6 cellular contexts compared by ENCODE assay signal in genomic region chr7:65613644-65614289, GRCh38.
DNase-seq lines count a peak whose midpoint lies in the region; ATAC-seq, FAIRE-seq and TF ChIP-seq lines count a peak whose summit lies in the region.
"Not testable (repeated sequence)": the region's sequence is repeated elsewhere in the genome, so short reads cannot be mapped to it uniquely, and the experiment has no call there.

No MANE protein-coding gene starts in this region.

- H3K9ac ChIP-seq in H1 (replicated peaks in 1 of 4; ENCODE audit: extremely low read depth in 1 of 4, low read depth in 3 of 4, low read length in 3 of 4); HepG2 (ENCODE audit: insufficient read depth, low read depth, low read length): not testable (repeated sequence)

- H3K14ac ChIP-seq in H1 (ENCODE audit: insufficient read length): not testable (repeated sequence)

- intact Hi-C loops in HepG2 (cut with micrococcal nuclease; ENCODE audit: unreplicated experiment): not testable (repeated sequence)

- H2BK15ac ChIP-seq in H1 (ENCODE audit: low read length): not testable (repeated sequence)

- not testable (repeated sequence) for H2BK20ac ChIP-seq in H1 (ENCODE audit: low read length)

- 62% methylated on average over 6 of the region's 6 CpGs; no CpG with 5 or more reads in 1 of the 2 experiments for whole genome bisulfite sequencing in H1 (ENCODE audit: extremely low coverage in 1 of 2, insufficient coverage in 1 of 2, insufficient read length in 1 of 2, insufficient replicate concordance in 2 of 2, low coverage in 1 of 2, low lambda C conversion rate in 2 of 2, missing lambda C conversion rate in 1 of 2), 2 experiments
- WGBS in HepG2 (ENCODE audit: low lambda C conversion rate): 9% methylated on average over 6 of the region's 6 CpGs

- not testable (repeated sequence) for H3K23ac ChIP-seq in H1 (ENCODE audit: insufficient read length)

- H3K79me2 ChIP-seq in H1 (ENCODE audit: control insufficient read depth in 1 of 2, insufficient read depth in 2 of 2, low read length in 2 of 2); HepG2 (ENCODE audit: insufficient read depth, low read length): not testable (repeated sequence)

- H3K9me3 Mint-ChIP-seq in glutamatergic neuron (ENCODE audit: unreplicated experiment): not testable (repeated sequence)

- H4K5ac ChIP-seq in H1 (ENCODE audit: insufficient read length, low read depth, low read length): not testable (repeated sequence)

- not testable (repeated sequence) for H3K9me3 ChIP-seq in H1 (ENCODE audit: insufficient read depth in 2 of 2, low read depth in 1 of 2, low read length in 1 of 2); HepG2 (ENCODE audit: low read length)

- not testable (repeated sequence) for H3K27ac ChIP-seq in H1 (ENCODE audit: low read depth, low read length); HepG2 (ENCODE audit: extremely low read length, insufficient read depth, low read length)

- not testable (repeated sequence) for H3K79me1 ChIP-seq in H1 (ENCODE audit: low read depth, low read length)

- not testable (repeated sequence) for H3K4me2 ChIP-seq in H1 (ENCODE audit: insufficient read depth in 1 of 2, low read depth in 2 of 2, low read length in 2 of 2); HepG2 (ENCODE audit: low read depth, low read length)

- H3K27me3 ChIP-seq in H1 (replicated peaks in 1 of 4; ENCODE audit: control insufficient read depth in 3 of 4, extremely low read depth in 1 of 4, insufficient read depth in 3 of 4, low read length in 3 of 4); HepG2 (ENCODE audit: control insufficient read depth in 1 of 2, insufficient read depth in 2 of 2, low read length in 2 of 2): not testable (repeated sequence)

- not testable (repeated sequence) for TF ChIP-seq CTCF in D721Med (IDR thresholded peaks at IDR 0.05; ENCODE audit: insufficient read depth, missing control alignments); H1 (IDR thresholded peaks at IDR 0.05; ENCODE audit: control extremely low read depth in 1 of 3, insufficient read depth in 1 of 3, low read depth in 1 of 3, low read length in 3 of 3); glutamatergic neuron (IDR thresholded peaks at IDR 0.05; ENCODE audit: partially characterized antibody, unreplicated experiment); HepG2 (CRISPR knock-in tag; IDR thresholded peaks at IDR 0.05)

- not testable (repeated sequence) for H3K56ac ChIP-seq in H1 (replicated peaks; ENCODE audit: insufficient read length, low read depth, low read length)

- H3K4me1 ChIP-seq in H1 (replicated peaks in 1 of 4; ENCODE audit: control insufficient read depth in 3 of 4, insufficient read depth in 4 of 4, low read length in 3 of 4); HepG2 (ENCODE audit: insufficient read depth, low read length): not testable (repeated sequence)

- peak overlapping the region; percentile 7 for H3K4me3 Mint-ChIP-seq in glutamatergic neuron (ENCODE audit: unreplicated experiment)

- not testable (repeated sequence) for H4K20me1 ChIP-seq in H1 (replicated peaks in 1 of 2; ENCODE audit: control insufficient read depth in 1 of 2, insufficient read depth in 2 of 2, low read length in 2 of 2); HepG2 (ENCODE audit: insufficient read depth, low read length)

- not testable (repeated sequence) for H3K4me1 Mint-ChIP-seq in glutamatergic neuron (ENCODE audit: low read depth, unreplicated experiment)

- H3K36me3 Mint-ChIP-seq in glutamatergic neuron (ENCODE audit: unreplicated experiment): not testable (repeated sequence)

- not testable (repeated sequence) for H2BK5ac ChIP-seq in H1 (ENCODE audit: low read depth, low read length)

- not testable (repeated sequence) for H2AFZ ChIP-seq in H1 (ENCODE audit: low read length); HepG2 (ENCODE audit: low read length)

- FAIRE-seq in D721Med (lab: Jason Lieb, UNC) (peak; percentile 83), H1 (lab: Jason Lieb, UNC) (peak; percentile 99), HepG2 (lab: Jason Lieb, UNC) (peak; percentile 32)

- H2BK12ac ChIP-seq in H1 (ENCODE audit: low read depth, low read length): not testable (repeated sequence)

- not testable (repeated sequence) for H4K8ac ChIP-seq in H1 (ENCODE audit: extremely low read depth, insufficient read depth, low read length)

- TF ChIP-seq EP300 in H1 (IDR thresholded peaks at IDR 0.05; ENCODE audit: borderline replicate concordance in 1 of 2, low read depth in 2 of 2, low read length in 2 of 2); HepG2 (IDR thresholded peaks at IDR 0.05; ENCODE audit: low read depth in 2 of 2, low read length in 2 of 2); HepG2 (CRISPR knock-in tag; IDR thresholded peaks at IDR 0.05; ENCODE audit: borderline replicate concordance): not testable (repeated sequence)

- H3K27ac Mint-ChIP-seq in glutamatergic neuron (ENCODE audit: unreplicated experiment): not testable (repeated sequence)

- POLR2A ChIA-PET in H1 (lab: Charles Lee; ENCODE audit: partially characterized antibody); HepG2 (lab: Yijun Ruan, JAX): not testable (repeated sequence)

- not testable (repeated sequence) for TF ChIP-seq RAD21 in H1 (IDR thresholded peaks at IDR 0.05 in 1 of 2, conservative IDR thresholded peaks at IDR 0.05 in 1 of 2; ENCODE audit: low read depth in 2 of 2, low read length in 2 of 2); HepG2 (CRISPR knock-in tag; IDR thresholded peaks at IDR 0.05)

- not testable (repeated sequence) for H3K23me2 ChIP-seq in H1 (ENCODE audit: low read depth, low read length)

- not testable (repeated sequence) for H3K36me3 ChIP-seq in H1 (ENCODE audit: control insufficient read depth in 2 of 4, insufficient read depth in 4 of 4, low read length in 3 of 4); HepG2 (replicated peaks in 1 of 2; ENCODE audit: control insufficient read depth in 1 of 2, insufficient read depth in 2 of 2, low read length in 2 of 2)

- H3K18ac ChIP-seq in H1 (ENCODE audit: extremely low read depth, low read length): not testable (repeated sequence)

- DNase-seq in D721Med (ENCODE audit: insufficient read length, low spot score); H1 (ENCODE audit: low read depth in 1 of 2, low spot score in 2 of 2); glutamatergic neuron; HepG2 (ENCODE audit: low spot score): not testable (repeated sequence)
- DNase-seq in SK-MEL-5 (ENCODE audit: low read depth, low spot score): peak; percentile 16
- DNase-seq in pons (ENCODE audit: low spot score): peak; percentile 20

- not testable (repeated sequence) for H2BK120ac ChIP-seq in H1 (replicated peaks; ENCODE audit: low read depth, low read length)

- CTCF ChIA-PET in H1 (lab: Charles Lee; ENCODE audit: partially characterized antibody); HepG2 (lab: Yijun Ruan, JAX; ENCODE audit: low intra/inter-chr PET ratio, low total read pairs): not testable (repeated sequence)

- in situ Hi-C loops in SK-MEL-5 (cut with HindIII; ENCODE audit: low pct_unique_long_range_greater_than_20kb, low sequenced_read_pairs); HepG2 (cut with HindIII; ENCODE audit: extremely low pct_ligation_motif_present, low pct_unique_long_range_greater_than_20kb): not testable (repeated sequence)

- TF ChIP-seq POLR2A in H1 (IDR thresholded peaks at IDR 0.05; ENCODE audit: control extremely low read depth in 1 of 2, low read depth in 2 of 2, low read length in 2 of 2); HepG2 (IDR thresholded peaks at IDR 0.05; ENCODE audit: insufficient read depth in 1 of 2, low read depth in 2 of 2, low read length in 2 of 2): not testable (repeated sequence)

- not testable (repeated sequence) for H4K91ac ChIP-seq in H1 (replicated peaks; ENCODE audit: insufficient read length, low read length)

- not testable (repeated sequence) for ATAC-seq in HepG2

- not testable (repeated sequence) for H3K4me3 ChIP-seq in H1 (ENCODE audit: extremely low read depth in 1 of 4, insufficient read depth in 2 of 4, low read depth in 3 of 4, low read length in 4 of 4); HepG2 (replicated peaks in 1 of 3; ENCODE audit: insufficient read depth in 1 of 3, low read depth in 2 of 3, low read length in 3 of 3)

- not testable (repeated sequence) for BruUV-seq in HepG2 (replicated peaks; lab: Mats Ljungman, UMichigan)

- H2AK5ac ChIP-seq in H1 (ENCODE audit: low read depth, low read length): not testable (repeated sequence)

- H3K27me3 Mint-ChIP-seq in glutamatergic neuron (ENCODE audit: unreplicated experiment): not testable (repeated sequence)

- H3K4ac ChIP-seq in H1 (replicated peaks; ENCODE audit: insufficient read length, low read depth, low read length): not testable (repeated sequence)
